In the genomic region with DNA sequence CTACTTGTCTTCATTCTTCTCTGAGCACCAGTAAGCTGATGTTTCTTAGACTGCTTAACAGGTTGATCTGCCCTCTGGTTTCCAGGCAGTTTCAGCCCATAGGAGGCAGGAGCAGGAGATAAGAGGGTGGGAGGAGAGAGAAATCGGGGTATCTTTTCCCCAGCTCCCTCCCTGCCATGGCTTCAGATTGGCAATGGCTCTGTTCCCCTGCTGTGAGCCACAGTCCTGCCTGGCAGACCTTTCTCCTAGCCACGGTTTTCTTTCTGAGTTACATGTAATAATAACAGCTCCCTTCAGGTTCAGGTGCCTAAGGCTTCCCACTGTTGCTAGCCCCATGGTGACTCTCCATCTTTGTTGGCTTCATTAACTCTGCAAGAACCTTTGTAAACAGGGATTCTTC, we compare ENCODE assay signal across 18 cellular contexts.
DNase-seq lines count a peak whose midpoint lies in the region; ATAC-seq and TF ChIP-seq lines count a peak whose summit lies in the region.
"Had no signal": no experiment of that assay in that cellular context is flagged by ENCODE, and none has a peak within 500 bp of the region (broad histone marks: within the 10 kb centered on the region; RNA-seq: fewer than 3 reads in every experiment).

No MANE protein-coding gene starts in this region.

- 77 to 94% methylated on average over 2 of the region's 2 CpGs for WGBS in thyroid gland, 2 donors
- 90% methylated on average over 2 of the region's 2 CpGs for WGBS in right cardiac atrium

- H3K27ac ChIP-seq in HEK293 (ENCODE audit: extremely low read depth, low read depth, low read length), result no peak overlapping the region
- H3K27ac ChIP-seq in thyroid gland, result peak overlapping the region in 2 of 3 donors; percentile 5 to 58
- H3K27ac ChIP-seq in right atrium auricular region, result no peak overlapping the region
- no peak overlapping the region for H3K27ac ChIP-seq in right cardiac atrium (ENCODE audit: low read length)

- no peak overlapping the region for H3K4me3 ChIP-seq in HEK293 (ENCODE audit: low read depth, low read length)
- H3K4me3 ChIP-seq in thyroid gland (replicated peaks in 1 of 3), result no peak overlapping the region
- H3K4me3 ChIP-seq in right atrium auricular region, result no peak overlapping the region
- H3K4me3 ChIP-seq in right cardiac atrium (ENCODE audit: low read length), result no peak overlapping the region
- H3K4me3 ChIP-seq: GM23338 had no signal

- no peaks in the 10 kb centered on the region for H3K36me3 ChIP-seq in HEK293 (ENCODE audit: control insufficient read depth in 2 of 2, insufficient read depth in 1 of 2, low read length in 2 of 2)
- no peaks in the 10 kb centered on the region for H3K36me3 ChIP-seq in thyroid gland
- no peaks in the 10 kb centered on the region for H3K36me3 ChIP-seq in right atrium auricular region
- H3K36me3 ChIP-seq: BE2C had no signal

- H3K9me3 ChIP-seq in HEK293 (ENCODE audit: control insufficient read depth, insufficient read depth, low read depth, low read length) (no peaks in the 10 kb centered on the region), thyroid gland (no peaks in the 10 kb centered on the region), right atrium auricular region (no peaks in the 10 kb centered on the region), right cardiac atrium (ENCODE audit: control insufficient read depth, low read length) (no peaks in the 10 kb centered on the region)
- H3K9me3 ChIP-seq: BE2C had no signal

- no peaks in the 10 kb centered on the region for H3K4me1 ChIP-seq in HEK293 (ENCODE audit: control insufficient read depth, insufficient read depth, low read length)
- H3K4me1 ChIP-seq in thyroid gland, result peaks cover 17 to 33% of the 10 kb centered on the region in 2 donors
- H3K4me1 ChIP-seq in right atrium auricular region, result no peaks in the 10 kb centered on the region
- H3K4me1 ChIP-seq in right cardiac atrium (ENCODE audit: control insufficient read depth, insufficient read depth, low read length), result no peaks in the 10 kb centered on the region
- H3K4me1 ChIP-seq: BE2C had no signal

- DNase-seq in NCI-H345 (lab: John Stamatoyannopoulos, UW) (peak; percentile 34), NCI-H345 treated with DMSO at 0.1 percent for 48 hours (lab: John Stamatoyannopoulos, UW; ENCODE audit: unreplicated experiment) (no peak), DMS79 treated with DMSO at 0.1 percent for 48 hours (lab: John Stamatoyannopoulos, UW) (peak; percentile 77), thyroid gland (no peak), right atrium auricular region (ENCODE audit: low spot score) (no peak), right cardiac atrium (no peak)
- DNase-seq: BE2C; C1 segment of cervical spinal cord; CD4-positive, CD25-positive, alpha-beta regulatory T cell; CD8-positive, alpha-beta memory T cell; COR-L47; DMS 273 treated with DMSO at 0.1 percent for 48 hours; DMS53; GF-D8 had no signal

- intact Hi-C loops in thyroid gland (cut with DNase I), result no loop called here
- intact Hi-C loops in right cardiac atrium (cut with DNase I), result no loop called here

- H3K27me3 ChIP-seq in thyroid gland, result no peaks in the 10 kb centered on the region
- no peaks in the 10 kb centered on the region for H3K27me3 ChIP-seq in right atrium auricular region
- H3K27me3 ChIP-seq in right cardiac atrium (ENCODE audit: control insufficient read depth, insufficient read depth), result no peaks in the 10 kb centered on the region
- H3K27me3 ChIP-seq: BE2C had no signal

- POLR2A ChIA-PET in HEK293 (lab: Yijun Ruan, JAX), result no interaction called here

- ATAC-seq in right cardiac atrium, result no peak
- ATAC-seq: GM23338, HCT116, HepG2 had no signal

- CTCF ChIA-PET in HEK293 (lab: Yijun Ruan, JAX), result interaction anchor here (0.6 to 0.7 kb wide), 2 partner anchors 835 to 1209 kb away, joined by 3 read pairs; no protein-coding TSS in a partner anchor

- TF ChIP-seq CTCF in HEK293 (tag by site-specific recombination; IDR thresholded peaks at IDR 0.05) (no peak), thyroid gland (IDR thresholded peaks at IDR 0.05) (no peak), right atrium auricular region (IDR thresholded peaks at IDR 0.05) (no peak)

- TF ChIP-seq POLR2A in thyroid gland (IDR thresholded peaks at IDR 0.05), result no peak

TF ChIP-seq in HEK293, 187 proteins besides CTCF, POLR2A, EP300 and RAD21:
- no peak for TF ChIP-seq OVOL3 (tag by site-specific recombination; IDR thresholded peaks at IDR 0.05)
- peak; percentile 69; the same call in 1 of the 2 replicates for TF ChIP-seq ZNF37A (tag by site-specific recombination; IDR thresholded peaks at IDR 0.05)
- no peak for TF ChIP-seq ZNF324 (tag by site-specific recombination; IDR thresholded peaks at IDR 0.05)

Comparison
In these comparisons a context has a peak if more than half of its experiments do, and no peak if none do; other contexts are left out.
1. DNase-seq: peak in NCI-H345 (single experiment) and DMS79 treated with DMSO at 0.1 percent for 48 hours (single experiment); none in NCI-H345 treated with DMSO at 0.1 percent for 48 hours (single experiment), thyroid gland (0 of 2), right atrium auricular region (single experiment) and right cardiac atrium (0 of 3).
2. H3K27ac ChIP-seq: peak in thyroid gland (2 of 3); none in HEK293 (single experiment), right atrium auricular region (0 of 2) and right cardiac atrium (single experiment).